In the genomic region with DNA sequence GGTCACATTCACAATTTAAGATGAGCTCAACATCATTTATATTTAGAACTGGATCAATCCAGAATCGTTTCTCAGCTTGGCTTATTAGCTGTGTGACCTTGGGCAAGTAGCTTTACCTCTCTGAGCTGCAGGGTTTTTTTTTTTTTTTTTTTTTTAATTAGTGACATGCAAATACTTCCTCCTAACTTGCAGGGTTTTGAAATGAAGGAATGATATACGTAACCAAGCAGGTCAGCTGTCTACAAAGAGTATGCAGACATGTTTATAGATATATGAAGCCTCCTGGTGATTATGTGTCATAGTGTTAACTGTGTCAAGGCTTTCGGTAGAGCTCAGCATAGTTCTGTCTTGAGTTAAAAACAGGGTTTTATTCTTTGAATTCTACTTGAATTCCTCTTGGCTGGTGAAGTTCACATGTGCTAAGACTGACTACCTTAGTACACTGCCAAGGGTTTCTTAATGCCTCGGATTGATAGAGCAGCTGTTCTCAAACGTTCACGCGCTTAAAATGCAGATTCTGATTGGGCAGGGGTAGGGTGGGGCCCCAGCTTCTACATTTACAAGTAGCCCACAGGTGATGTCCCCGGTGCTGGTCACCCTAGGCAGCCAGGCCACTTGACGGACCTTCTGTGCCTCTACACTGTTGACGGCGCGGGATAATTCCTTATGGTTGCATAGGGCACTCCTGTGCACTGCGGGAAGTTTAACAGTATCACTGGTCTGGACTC, we compare ENCODE assay signal across 8 cellular contexts. TPM values are rescaled to one million over a fixed set of nuclear protein-coding genes. Genes with fewer than 3 reads are reported as not detected.
DNase-seq lines count a peak whose midpoint lies in the region; ATAC-seq and TF ChIP-seq lines count a peak whose summit lies in the region.

No MANE protein-coding gene starts in this region.

- H3K4me3 ChIP-seq in AG09309 (ENCODE audit: control insufficient read depth, low read depth, low read length) (peak overlapping the region; percentile 74), fibroblast of lung (replicated peaks in 1 of 4; ENCODE audit: control extremely low read depth in 1 of 4, insufficient read depth in 1 of 4, low read depth in 3 of 4, low read length in 4 of 4) (peak overlapping the region; percentile 82 to 95 (median 84)), ovary (peak overlapping the region; percentile 76)

- H3K27me3 ChIP-seq in fibroblast of lung (ENCODE audit: control insufficient read depth, insufficient read depth, low read length) (no peaks in the 10 kb centered on the region), ovary (no peaks in the 10 kb centered on the region)

- H3K9me3 ChIP-seq in fibroblast of lung (ENCODE audit: control insufficient read depth, insufficient read depth, low read depth, low read length) (no peaks in the 10 kb centered on the region), ovary (no peaks in the 10 kb centered on the region)

- peak overlapping the region; percentile 91 for H3K9ac ChIP-seq in fibroblast of lung (ENCODE audit: insufficient read depth, low read length)

- TF ChIP-seq CTCF in AG09309 (IDR thresholded peaks at IDR 0.05; ENCODE audit: control insufficient read depth, insufficient read depth, low read depth, low read length, missing control alignments) (no peak), fibroblast of lung (conservative IDR thresholded peaks at IDR 0.05 in 1 of 2, IDR thresholded peaks at IDR 0.05 in 1 of 2; ENCODE audit: low read depth in 1 of 2, low read length in 2 of 2) (no peak), ovary (IDR thresholded peaks at IDR 0.05) (no peak)

- no peaks in the 10 kb centered on the region for H3K4me1 ChIP-seq in fibroblast of lung (ENCODE audit: control insufficient read depth, extremely low read depth, insufficient read depth, low read length)
- no peaks in the 10 kb centered on the region for H3K4me1 ChIP-seq in ovary (ENCODE audit: insufficient read depth)

- H3K79me2 ChIP-seq in fibroblast of lung (ENCODE audit: control insufficient read depth, insufficient read depth, low read length), result peaks cover 17% of the 10 kb centered on the region

- H3K27ac ChIP-seq in fibroblast of lung (ENCODE audit: insufficient read depth, low read length), result peak overlapping the region; percentile 95
- no peak overlapping the region for H3K27ac ChIP-seq in ovary

- DNase-seq in AG09309 (ENCODE audit: low read depth) (no peak), fibroblast of lung (ENCODE audit: low read depth in 2 of 2) (peak in 1 of 2 donors; percentile 12), ovary (peak in 2 of 5 donors; percentile 16 to 29), germinal center (ENCODE audit: low spot score) (no peak), H4 (ENCODE audit: low spot score) (no peak)

- peak overlapping the region; percentile 63 for H2AFZ ChIP-seq in fibroblast of lung (ENCODE audit: low read length)

- peak overlapping the region; percentile 93 for H3K4me2 ChIP-seq in fibroblast of lung (ENCODE audit: extremely low read depth, insufficient read depth, low read length)

- intact Hi-C loops in ovary (cut with DNase I), result loop anchor here in 1 of 4 donors (10.0 kb wide), 1 partner anchor 778 kb away; a partner anchor contains a TSS

- 15 to 26% (median 20%) methylated on average over 13 of the region's 13 CpGs for WGBS in ovary, 3 donors

- no peak for TF ChIP-seq POLR2A in ovary (IDR thresholded peaks at IDR 0.05)

- H3K36me3 ChIP-seq in fibroblast of lung (ENCODE audit: control insufficient read depth, insufficient read depth, low read length) (no peaks in the 10 kb centered on the region), ovary (no peaks in the 10 kb centered on the region)

- TF ChIP-seq EP300 in ovary (IDR thresholded peaks at IDR 0.05), result no peak

- H4K20me1 ChIP-seq in fibroblast of lung (ENCODE audit: control insufficient read depth, extremely low read depth, insufficient read depth, low read length), result no peaks in the 10 kb centered on the region

- ATAC-seq in GM18867 (IDR thresholded peaks at IDR 0.05; ENCODE audit: unreplicated experiment) (peak; percentile 13), HG03064 (IDR thresholded peaks at IDR 0.05; ENCODE audit: low read depth, unreplicated experiment) (peak; percentile 7), SK-N-SH treated with all-trans-retinoic acid at 6 μM for 48 hours (peak; percentile 27)

TF ChIP-seq in SK-N-SH treated with all-trans-retinoic acid at 6 μM for 48 hours, 23 proteins besides CTCF, POLR2A, EP300 and RAD21 (continues in another document):
- no peak for TF ChIP-seq TOX (CRISPR knock-in tag; IDR thresholded peaks at IDR 0.05; ENCODE audit: borderline replicate concordance)
- TF ChIP-seq, protein P1, sequence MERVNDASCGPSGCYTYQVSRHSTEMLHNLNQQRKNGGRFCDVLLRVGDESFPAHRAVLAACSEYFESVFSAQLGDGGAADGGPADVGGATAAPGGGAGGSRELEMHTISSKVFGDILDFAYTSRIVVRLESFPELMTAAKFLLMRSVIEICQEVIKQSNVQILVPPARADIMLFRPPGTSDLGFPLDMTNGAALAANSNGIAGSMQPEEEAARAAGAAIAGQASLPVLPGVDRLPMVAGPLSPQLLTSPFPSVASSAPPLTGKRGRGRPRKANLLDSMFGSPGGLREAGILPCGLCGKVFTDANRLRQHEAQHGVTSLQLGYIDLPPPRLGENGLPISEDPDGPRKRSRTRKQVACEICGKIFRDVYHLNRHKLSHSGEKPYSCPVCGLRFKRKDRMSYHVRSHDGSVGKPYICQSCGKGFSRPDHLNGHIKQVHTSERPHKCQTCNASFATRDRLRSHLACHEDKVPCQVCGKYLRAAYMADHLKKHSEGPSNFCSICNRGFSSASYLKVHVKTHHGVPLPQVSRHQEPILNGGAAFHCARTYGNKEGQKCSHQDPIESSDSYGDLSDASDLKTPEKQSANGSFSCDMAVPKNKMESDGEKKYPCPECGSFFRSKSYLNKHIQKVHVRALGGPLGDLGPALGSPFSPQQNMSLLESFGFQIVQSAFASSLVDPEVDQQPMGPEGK (CRISPR knock-in tag; IDR thresholded peaks at IDR 0.05; ENCODE audit: borderline replicate concordance), result no peak
- TF ChIP-seq, protein P2, sequence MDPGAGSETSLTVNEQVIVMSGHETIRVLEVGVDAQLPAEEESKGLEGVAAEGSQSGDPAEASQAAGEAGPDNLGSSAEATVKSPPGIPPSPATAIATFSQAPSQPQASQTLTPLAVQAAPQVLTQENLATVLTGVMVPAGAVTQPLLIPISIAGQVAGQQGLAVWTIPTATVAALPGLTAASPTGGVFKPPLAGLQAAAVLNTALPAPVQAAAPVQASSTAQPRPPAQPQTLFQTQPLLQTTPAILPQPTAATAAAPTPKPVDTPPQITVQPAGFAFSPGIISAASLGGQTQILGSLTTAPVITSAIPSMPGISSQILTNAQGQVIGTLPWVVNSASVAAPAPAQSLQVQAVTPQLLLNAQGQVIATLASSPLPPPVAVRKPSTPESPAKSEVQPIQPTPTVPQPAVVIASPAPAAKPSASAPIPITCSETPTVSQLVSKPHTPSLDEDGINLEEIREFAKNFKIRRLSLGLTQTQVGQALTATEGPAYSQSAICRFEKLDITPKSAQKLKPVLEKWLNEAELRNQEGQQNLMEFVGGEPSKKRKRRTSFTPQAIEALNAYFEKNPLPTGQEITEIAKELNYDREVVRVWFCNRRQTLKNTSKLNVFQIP (CRISPR knock-in tag; IDR thresholded peaks at IDR 0.05; ENCODE audit: borderline replicate concordance, low read depth), result no peak
- TF ChIP-seq SNAI2 (CRISPR knock-in tag; IDR thresholded peaks at IDR 0.05), result no peak
- no peak for TF ChIP-seq ZFP30 (CRISPR knock-in tag; IDR thresholded peaks at IDR 0.05)
- TF ChIP-seq ZFP3 (CRISPR knock-in tag; IDR thresholded peaks at IDR 0.05), result no peak
- TF ChIP-seq, protein P3, sequence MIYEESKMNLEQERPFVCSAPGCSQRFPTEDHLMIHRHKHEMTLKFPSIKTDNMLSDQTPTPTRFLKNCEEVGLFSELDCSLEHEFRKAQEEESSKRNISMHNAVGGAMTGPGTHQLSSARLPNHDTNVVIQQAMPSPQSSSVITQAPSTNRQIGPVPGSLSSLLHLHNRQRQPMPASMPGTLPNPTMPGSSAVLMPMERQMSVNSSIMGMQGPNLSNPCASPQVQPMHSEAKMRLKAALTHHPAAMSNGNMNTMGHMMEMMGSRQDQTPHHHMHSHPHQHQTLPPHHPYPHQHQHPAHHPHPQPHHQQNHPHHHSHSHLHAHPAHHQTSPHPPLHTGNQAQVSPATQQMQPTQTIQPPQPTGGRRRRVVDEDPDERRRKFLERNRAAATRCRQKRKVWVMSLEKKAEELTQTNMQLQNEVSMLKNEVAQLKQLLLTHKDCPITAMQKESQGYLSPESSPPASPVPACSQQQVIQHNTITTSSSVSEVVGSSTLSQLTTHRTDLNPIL (CRISPR knock-in tag; IDR thresholded peaks at IDR 0.05; ENCODE audit: low read depth), result no peak

RNA-seq across cellular contexts. Expression of a gene that starts 0.6 kb away (rescaled TPM):
- 1.8 and 5.0 TPM in 2 replicates for total RNA-seq in fibroblast of lung
- polyA plus RNA-seq in fibroblast of lung, result 9.4 and 13.1 TPM in 2 replicates
- polyA plus RNA-seq in fibroblast of lung (2012), result 6.7 and 10.6 TPM in 2 replicates
- 12.3 and 14.5 TPM in 2 replicates for polyA minus RNA-seq in fibroblast of lung (ENCODE audit: low replicate concordance)
- total RNA-seq in ovary, result 1 to 10 TPM; 2.6 to 8.4 (median 6.1) TPM
- 10 to 100 TPM in 1 of 2 donors, 1 to 10 TPM in 1; 3.8 to 11.7 TPM for polyA plus RNA-seq in ovary
- total RNA-seq in H4 (2014; rRNA removed; shearing (Covaris generic)), result 2.9 and 3.0 TPM in 2 replicates

RNA-seq across cellular contexts. Expression of a gene that starts 1.1 kb away (rescaled TPM):
- total RNA-seq in fibroblast of lung (4.1 and 7.6 TPM in 2 replicates), ovary (10 to 100 TPM in 6 of 7 donors, 1 to 10 TPM in 1; 7.3 to 17.9 (median 14.8) TPM)
- polyA plus RNA-seq in fibroblast of lung (19.8 and 44.8 TPM in 2 replicates), ovary (10 to 100 TPM in 1 of 2 donors, 1 to 10 TPM in 1; 7.0 to 15.0 TPM)
- 10.7 and 30.1 TPM in 2 replicates for polyA plus RNA-seq in fibroblast of lung (2012)
- polyA minus RNA-seq in fibroblast of lung (ENCODE audit: low replicate concordance), result 3.2 and 21.6 TPM in 2 replicates
- 5.4 and 17.0 TPM in 2 replicates for total RNA-seq in H4 (2014; rRNA removed; shearing (Covaris generic))
